Comparison of ENCODE assay signal across 25 cellular contexts in genomic region chr3:109005443-109005842, GRCh38. TPM values are rescaled to one million over a fixed set of nuclear protein-coding genes. Genes with fewer than 3 reads are reported as not detected.
DNase-seq lines count a peak whose midpoint lies in the region; ATAC-seq and TF ChIP-seq lines count a peak whose summit lies in the region.
"Had no signal": no experiment of that assay in that cellular context is flagged by ENCODE, and none has a peak within 500 bp of the region (broad histone marks: within the 10 kb centered on the region; RNA-seq: fewer than 3 reads in every experiment).

No MANE protein-coding gene starts in this region.

- H3F3A ChIP-seq in GM23338 (replicated peaks; ENCODE audit: low read depth): no peaks in the 10 kb centered on the region
- no peaks in the 10 kb centered on the region for H3F3A ChIP-seq in PC-9 (ENCODE audit: insufficient read depth, low read depth)

- no peaks in the 10 kb centered on the region for H3K4me1 Mint-ChIP-seq in activated CD8-positive, alpha-beta memory T cell treated with anti-CD3 and anti-CD28 coated beads, Interleukin-2, amount 10 ng/mL, durations not matched to agents 7 days and 5 days
- H3K4me1 Mint-ChIP-seq in GM23338 (no peaks in the 10 kb centered on the region), nephron progenitor cell (no peaks in the 10 kb centered on the region)
- H3K4me1 Mint-ChIP-seq in effector memory CD8-positive, alpha-beta T cell (ENCODE audit: low read depth in 2 of 2): no peaks in the 10 kb centered on the region
- H3K4me1 Mint-ChIP-seq: CD14-positive monocyte; CD8-positive, alpha-beta memory T cell had no signal

- H3K4me1 ChIP-seq in GM23338 (ENCODE audit: insufficient read depth): no peaks in the 10 kb centered on the region
- no peaks in the 10 kb centered on the region for H3K4me1 ChIP-seq in PC-9 (replicated peaks; ENCODE audit: insufficient read depth)
- H3K4me1 ChIP-seq: A549; BE2C; BLaER1 treated with 17β-estradiol and CSF1 and Interleukin-3, amounts not matched to agents 10 nM and 100 nM had no signal

- H4K20me1 ChIP-seq in GM23338 (replicated peaks; ENCODE audit: insufficient read depth) (no peaks in the 10 kb centered on the region), PC-9 (ENCODE audit: insufficient read depth) (no peaks in the 10 kb centered on the region)
- H4K20me1 ChIP-seq: BLaER1 treated with 17β-estradiol and CSF1 and Interleukin-3, amounts not matched to agents 10 nM and 100 nM had no signal

- no peaks in the 10 kb centered on the region for H3K79me2 ChIP-seq in GM23338 (replicated peaks; ENCODE audit: insufficient read depth)
- H3K79me2 ChIP-seq in PC-9 (ENCODE audit: low read depth): no peaks in the 10 kb centered on the region

- H3K36me3 Mint-ChIP-seq in activated CD8-positive, alpha-beta memory T cell treated with anti-CD3 and anti-CD28 coated beads, Interleukin-2, amount 10 ng/mL, durations not matched to agents 7 days and 5 days: no peaks in the 10 kb centered on the region
- H3K36me3 Mint-ChIP-seq in GM23338 (ENCODE audit: low read depth): no peaks in the 10 kb centered on the region
- H3K36me3 Mint-ChIP-seq in effector memory CD8-positive, alpha-beta T cell (ENCODE audit: insufficient read depth): no peaks in the 10 kb centered on the region
- H3K36me3 Mint-ChIP-seq in nephron progenitor cell (ENCODE audit: low read depth): no peaks in the 10 kb centered on the region
- H3K36me3 Mint-ChIP-seq: CD14-positive monocyte; CD8-positive, alpha-beta memory T cell had no signal

- H3K9me3 Mint-ChIP-seq in activated CD8-positive, alpha-beta memory T cell treated with anti-CD3 and anti-CD28 coated beads, Interleukin-2, amount 10 ng/mL, durations not matched to agents 7 days and 5 days (ENCODE audit: low read depth): no peaks in the 10 kb centered on the region
- no peaks in the 10 kb centered on the region for H3K9me3 Mint-ChIP-seq in GM23338
- H3K9me3 Mint-ChIP-seq in effector memory CD8-positive, alpha-beta T cell: no peaks in the 10 kb centered on the region
- no peaks in the 10 kb centered on the region for H3K9me3 Mint-ChIP-seq in nephron progenitor cell
- H3K9me3 Mint-ChIP-seq: CD4-positive, alpha-beta T cell; CD8-positive, alpha-beta memory T cell had no signal

- CTCF ChIA-PET in activated CD8-positive, alpha-beta memory T cell treated with anti-CD3 and anti-CD28 coated beads, Interleukin-2, amount 10 ng/mL, durations not matched to agents 7 days and 5 days (lab: Charles Lee): interaction anchor here (2.4 kb wide), 1 partner anchor 18 kb away, joined by 8 read pairs; no protein-coding TSS in a partner anchor
- CTCF ChIA-PET in PC-9 (lab: Charles Lee): no interaction called here

- no peak overlapping the region for H3K4me3 ChIP-seq in GM23338
- H3K4me3 ChIP-seq in PC-9: no peak overlapping the region
- H3K4me3 ChIP-seq: A549; BLaER1 treated with 17β-estradiol and CSF1 and Interleukin-3, amounts not matched to agents 10 nM and 100 nM had no signal

- H3K27me3 ChIP-seq in GM23338 (ENCODE audit: insufficient read depth) (no peaks in the 10 kb centered on the region), PC-9 (ENCODE audit: insufficient read depth, low read depth) (no peaks in the 10 kb centered on the region)
- H3K27me3 ChIP-seq: BLaER1 treated with 17β-estradiol and CSF1 and Interleukin-3, amounts not matched to agents 10 nM and 100 nM had no signal

- POLR2A ChIA-PET in PC-9 (lab: Charles Lee; ENCODE audit: unreplicated experiment): no interaction called here

- DNase-seq in activated CD8-positive, alpha-beta memory T cell treated with anti-CD3 and anti-CD28 coated beads, Interleukin-2, amount 10 ng/mL, durations not matched to agents 7 days and 5 days: peak; percentile 43
- DNase-seq in activated CD8-positive, alpha-beta memory T cell treated with anti-CD3 and anti-CD28 coated beads, Interleukin-2, amount 50 U/mL, for 48 hours: no peak
- DNase-seq in GM23338 (ENCODE audit: low spot score): peak; percentile 4
- DNase-seq in effector memory CD8-positive, alpha-beta T cell: no peak
- no peak for DNase-seq in nephron progenitor cell
- DNase-seq in SKM-1 treated with dmso at 0.1 percent for 144 hours (lab: John Stamatoyannopoulos, UW; ENCODE audit: unreplicated experiment): no peak
- DNase-seq in PC-9: no peak
- DNase-seq: 8988T; ACHN; AML-193; BE2C; CD4-positive, alpha-beta T cell; CD8-positive, alpha-beta memory T cell; DMS 273 treated with DMSO at 0.1 percent for 48 hours; DMS79; GF-D8; H7; HCEC 1CT had no signal

- H3K27ac ChIP-seq in GM23338 (ENCODE audit: low read depth): no peak overlapping the region
- no peak overlapping the region for H3K27ac ChIP-seq in PC-9
- H3K27ac ChIP-seq: A549; BLaER1 treated with 17β-estradiol and CSF1 and Interleukin-3, amounts not matched to agents 10 nM and 100 nM had no signal

- H3K9me3 ChIP-seq in PC-9 (ENCODE audit: insufficient read depth, low read depth): no peaks in the 10 kb centered on the region
- H3K9me3 ChIP-seq: A549; BE2C; BLaER1 treated with 17β-estradiol and CSF1 and Interleukin-3, amounts not matched to agents 10 nM and 100 nM had no signal

- intact Hi-C loops in PC-9 (cut with micrococcal nuclease; ENCODE audit: unreplicated experiment): no loop called here

- H2AFZ ChIP-seq in GM23338: peak overlapping the region; percentile 67; the same call in 1 of the 2 replicates
- H2AFZ ChIP-seq in PC-9: no peak overlapping the region

- H3K27me3 Mint-ChIP-seq in activated CD8-positive, alpha-beta memory T cell treated with anti-CD3 and anti-CD28 coated beads, Interleukin-2, amount 10 ng/mL, durations not matched to agents 7 days and 5 days: peaks cover 13% of the 10 kb centered on the region
- H3K27me3 Mint-ChIP-seq in GM23338 (ENCODE audit: insufficient read depth, low read depth, poor library complexity): no peaks in the 10 kb centered on the region
- peaks cover 0 to 6% of the 10 kb centered on the region in 2 donors for H3K27me3 Mint-ChIP-seq in effector memory CD8-positive, alpha-beta T cell
- peaks cover 3% of the 10 kb centered on the region for H3K27me3 Mint-ChIP-seq in nephron progenitor cell (ENCODE audit: low read depth, poor library complexity)
- H3K27me3 Mint-ChIP-seq: CD4-positive, alpha-beta T cell had no signal

- TF ChIP-seq CTCF in GM23338 (conservative IDR thresholded peaks at IDR 0.05; ENCODE audit: low read depth in 2 of 2) (no peak), nephron progenitor cell (IDR thresholded peaks at IDR 0.05) (no peak), PC-9 (conservative IDR thresholded peaks at IDR 0.05) (no peak)

- BruUV-seq in PC-9 (replicated peaks; lab: Mats Ljungman, UMichigan): no TSS peak

- no peak overlapping the region for H3K27ac Mint-ChIP-seq in activated CD8-positive, alpha-beta memory T cell treated with anti-CD3 and anti-CD28 coated beads, Interleukin-2, amount 10 ng/mL, durations not matched to agents 7 days and 5 days
- H3K27ac Mint-ChIP-seq in GM23338: no peak overlapping the region
- no peak overlapping the region for H3K27ac Mint-ChIP-seq in effector memory CD8-positive, alpha-beta T cell
- peak overlapping the region; percentile 10 for H3K27ac Mint-ChIP-seq in nephron progenitor cell
- H3K27ac Mint-ChIP-seq: CD14-positive monocyte; CD4-positive, alpha-beta T cell; CD8-positive, alpha-beta memory T cell had no signal

- H3K4me3 Mint-ChIP-seq in activated CD8-positive, alpha-beta memory T cell treated with anti-CD3 and anti-CD28 coated beads, Interleukin-2, amount 10 ng/mL, durations not matched to agents 7 days and 5 days: no peak overlapping the region
- no peak overlapping the region for H3K4me3 Mint-ChIP-seq in GM23338
- no peak overlapping the region for H3K4me3 Mint-ChIP-seq in effector memory CD8-positive, alpha-beta T cell
- H3K4me3 Mint-ChIP-seq in nephron progenitor cell: no peak overlapping the region
- H3K4me3 Mint-ChIP-seq: CD14-positive monocyte; CD4-positive, alpha-beta T cell; CD8-positive, alpha-beta memory T cell had no signal

- H3K36me3 ChIP-seq in GM23338 (ENCODE audit: insufficient read depth) (no peaks in the 10 kb centered on the region), PC-9 (ENCODE audit: low read depth) (no peaks in the 10 kb centered on the region)
- H3K36me3 ChIP-seq: BE2C; BLaER1 treated with 17β-estradiol and CSF1 and Interleukin-3, amounts not matched to agents 10 nM and 100 nM had no signal

- H3K9me2 ChIP-seq in GM23338 (ENCODE audit: insufficient read depth) (no peaks in the 10 kb centered on the region), PC-9 (ENCODE audit: insufficient read depth) (no peaks in the 10 kb centered on the region)

- peak; percentile 39 for ATAC-seq in activated CD8-positive, alpha-beta memory T cell treated with anti-CD3 and anti-CD28 coated beads, Interleukin-2, amount 10 ng/mL, durations not matched to agents 7 days and 5 days
- no peak for ATAC-seq in GM23338
- ATAC-seq in effector memory CD8-positive, alpha-beta T cell (replicated peaks): peak; percentile 24
- ATAC-seq in HG03039 (IDR thresholded peaks at IDR 0.05; ENCODE audit: unreplicated experiment): no peak
- ATAC-seq: A549 had no signal

- H3K4me2 ChIP-seq in GM23338 (no peak overlapping the region), PC-9 (no peak overlapping the region)
- H3K4me2 ChIP-seq: A549; BLaER1 treated with 17β-estradiol and CSF1 and Interleukin-3, amounts not matched to agents 10 nM and 100 nM had no signal

RNA-seq across cellular contexts. Expression of gene GUCA1C, which starts 51.8 kb away (rescaled TPM):
- total RNA-seq in activated CD8-positive, alpha-beta memory T cell treated with anti-CD3 and anti-CD28 coated beads, Interleukin-2, amount 10 ng/mL, durations not matched to agents 7 days and 5 days: not detected
- not detected in 2 replicates for total RNA-seq in GM23338 (2014; rRNA removed; shearing (Covaris generic))
- polyA plus RNA-seq in GM23338 (2016; fragmentation: Nextera tagmentation; extraction: Ambion mirVana): not detected in 2 replicates
- not detected in 2 replicates for total RNA-seq in PC-9 (2021)
- total RNA-seq: CD4-positive, alpha-beta T cell; CD8-positive, alpha-beta memory T cell; Daoy; G401; H1; H7 had no signal
- polyA plus RNA-seq: A549; CD14-positive monocyte; CD8-positive, alpha-beta memory T cell; H1 had no signal

Comparison
In these comparisons a context has a peak if more than half of its experiments do, and no peak if none do; other contexts are left out.
1. DNase-seq: peak in activated CD8-positive, alpha-beta memory T cell treated with anti-CD3 and anti-CD28 coated beads, Interleukin-2, amount 10 ng/mL, durations not matched to agents 7 days and 5 days (single experiment) and GM23338 (single experiment); none in activated CD8-positive, alpha-beta memory T cell treated with anti-CD3 and anti-CD28 coated beads, Interleukin-2, amount 50 U/mL, for 48 hours (single experiment), effector memory CD8-positive, alpha-beta T cell (0 of 3), nephron progenitor cell (single experiment), SKM-1 treated with dmso at 0.1 percent for 144 hours (single experiment) and PC-9 (0 of 2).
2. ATAC-seq: peak in activated CD8-positive, alpha-beta memory T cell treated with anti-CD3 and anti-CD28 coated beads, Interleukin-2, amount 10 ng/mL, durations not matched to agents 7 days and 5 days (single experiment) and effector memory CD8-positive, alpha-beta T cell (single experiment); none in GM23338 (single experiment) and HG03039 (single experiment).